In genomic region chr2:20538308-20539132, GRCh38 we compare ENCODE assay signal across 1 cellular context.
TF ChIP-seq lines count a peak whose summit lies in the region.

No MANE protein-coding gene starts in this region.

TF ChIP-seq in HepG2, 621 proteins besides CTCF, POLR2A, EP300 and RAD21 (continued from another document and continues in another):
- TF ChIP-seq SOX13 (IDR thresholded peaks at IDR 0.05) (peak; percentile 46; the same call in 1 of the 2 replicates), SOX13 (CRISPR knock-in tag; conservative IDR thresholded peaks at IDR 0.05 in 1 of 2, IDR thresholded peaks at IDR 0.05 in 1 of 2) (peak in 1 of 2 experiments; percentile 89; a peak in 2 of 4 replicates), SP1 (IDR thresholded peaks at IDR 0.05) (no peak), SP1 (CRISPR knock-in tag; IDR thresholded peaks at IDR 0.05) (peak; percentile 30), ZBTB43 (CRISPR knock-in tag; conservative IDR thresholded peaks at IDR 0.05) (no peak), ZNF7 (CRISPR knock-in tag; IDR thresholded peaks at IDR 0.05) (no peak), PAX8 (CRISPR knock-in tag; IDR thresholded peaks at IDR 0.05; ENCODE audit: borderline replicate concordance) (0 out of 2 replicates have a peak, but pooled peaks have one; percentile 46), SRSF4 (IDR thresholded peaks at IDR 0.05; ENCODE audit: low read depth, low read length, poor library complexity, severe bottlenecking) (no peak), NONO (IDR thresholded peaks at IDR 0.05) (no peak), NONO (CRISPR knock-in tag; conservative IDR thresholded peaks at IDR 0.05) (peak; percentile 82), MLLT10 (CRISPR knock-in tag; IDR thresholded peaks at IDR 0.05) (no peak), ZNF232 (CRISPR knock-in tag; IDR thresholded peaks at IDR 0.05; ENCODE audit: borderline replicate concordance) (no peak; the same call in 1 of the 2 replicates), TRAFD1 (CRISPR knock-in tag; IDR thresholded peaks at IDR 0.05; ENCODE audit: borderline replicate concordance) (0 out of 2 replicates have a peak, but pooled peaks have one; percentile 3), E2F5 (CRISPR knock-in tag; conservative IDR thresholded peaks at IDR 0.05) (no peak), RBAK (CRISPR knock-in tag; IDR thresholded peaks at IDR 0.05) (no peak), ZNF780A (CRISPR knock-in tag; IDR thresholded peaks at IDR 0.05) (no peak; the same call in 1 of the 2 replicates), KMT2A (CRISPR knock-in tag; IDR thresholded peaks at IDR 0.05) (peak; percentile 24; the same call in 1 of the 2 replicates), ETS1 (CRISPR knock-in tag; IDR thresholded peaks at IDR 0.05) (no peak; the same call in 1 of the 2 replicates), ZNF350 (CRISPR knock-in tag; IDR thresholded peaks at IDR 0.05; ENCODE audit: borderline replicate concordance, low read depth) (peak; percentile 60; the same call in 1 of the 2 replicates), TFE3 (CRISPR knock-in tag; IDR thresholded peaks at IDR 0.05) (peak; percentile 58; the same call in 1 of the 2 replicates), GTF3A (CRISPR knock-in tag; conservative IDR thresholded peaks at IDR 0.05) (no peak), THAP7 (CRISPR knock-in tag; IDR thresholded peaks at IDR 0.05) (peak; percentile 76; the same call in 1 of the 2 replicates), ZSCAN9 (CRISPR knock-in tag; IDR thresholded peaks at IDR 0.05; ENCODE audit: borderline replicate concordance) (no peak; the same call in 1 of the 2 replicates), RNF219 (CRISPR knock-in tag; IDR thresholded peaks at IDR 0.05) (no peak; the same call in 1 of the 2 replicates), PREB (CRISPR knock-in tag; IDR thresholded peaks at IDR 0.05) (no peak), NKX3-1 (CRISPR knock-in tag; IDR thresholded peaks at IDR 0.05) (peak; percentile 18; the same call in 1 of the 2 replicates), DNMT3B (CRISPR knock-in tag; conservative IDR thresholded peaks at IDR 0.05) (no peak), AFF4 (CRISPR knock-in tag; IDR thresholded peaks at IDR 0.05) (peak; percentile 86), ZNF563 (CRISPR knock-in tag; IDR thresholded peaks at IDR 0.05) (peak; percentile 66; the same call in 1 of the 2 replicates), LCORL (IDR thresholded peaks at IDR 0.05) (no peak), LCORL (CRISPR knock-in tag; IDR thresholded peaks at IDR 0.05) (no peak; the same call in 1 of the 2 replicates), TRIM24 (CRISPR knock-in tag; IDR thresholded peaks at IDR 0.05) (no peak), THRA (CRISPR knock-in tag; IDR thresholded peaks at IDR 0.05; ENCODE audit: borderline replicate concordance) (peak; percentile 100), SMAD9 (CRISPR knock-in tag; IDR thresholded peaks at IDR 0.05) (no peak), ZNF281 (CRISPR knock-in tag; IDR thresholded peaks at IDR 0.05; ENCODE audit: borderline replicate concordance) (peak; percentile 55; the same call in 1 of the 2 replicates), ARNTL (CRISPR knock-in tag; IDR thresholded peaks at IDR 0.05) (peak; percentile 70; the same call in 1 of the 2 replicates), ZSCAN30 (CRISPR knock-in tag; IDR thresholded peaks at IDR 0.05) (no peak), ZNF556 (CRISPR knock-in tag; IDR thresholded peaks at IDR 0.05; ENCODE audit: borderline replicate concordance) (peak; percentile 56; the same call in 1 of the 2 replicates), FOXJ3 (CRISPR knock-in tag; IDR thresholded peaks at IDR 0.05; ENCODE audit: borderline replicate concordance) (peak; percentile 76), YEATS4 (CRISPR knock-in tag; IDR thresholded peaks at IDR 0.05; ENCODE audit: borderline replicate concordance) (no peak; the same call in 1 of the 2 replicates)
